In the genomic region with DNA sequence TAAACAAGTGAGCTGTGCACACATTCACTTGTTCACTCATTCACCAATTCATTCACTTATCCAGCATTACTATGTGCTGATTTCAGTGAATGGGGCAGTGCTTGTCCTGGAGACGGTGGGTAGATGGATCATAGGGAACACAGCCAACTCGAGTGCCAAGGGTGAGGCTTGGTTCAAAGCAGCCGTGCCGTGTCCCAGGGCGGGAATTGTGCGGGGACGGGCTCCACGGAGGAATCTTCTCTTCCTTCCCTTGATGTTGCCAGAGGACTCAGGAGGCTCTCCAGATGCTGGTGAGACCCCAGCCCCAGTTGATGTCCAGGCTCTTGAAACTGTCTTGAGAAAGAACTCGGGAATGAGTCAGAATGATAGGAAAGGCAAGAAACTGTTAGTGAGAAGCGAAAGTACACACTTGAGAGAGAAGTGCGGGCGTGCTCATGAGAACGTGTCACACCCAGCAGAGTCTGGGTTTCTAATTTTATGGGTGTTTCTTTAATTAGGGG, we compare ENCODE assay signal across 12 cellular contexts. TPM values are rescaled to one million over a fixed set of nuclear protein-coding genes. Genes with fewer than 3 reads are reported as not detected.
A peak's percentile ranks its signal among the peaks of the same experiment; 100 is the strongest.
DNase-seq lines count a peak whose midpoint lies in the region; ATAC-seq and TF ChIP-seq lines count a peak whose summit lies in the region.
"Had no signal": no experiment of that assay in that cellular context is flagged by ENCODE, and none has a peak within 500 bp of the region (broad histone marks: within the 10 kb centered on the region; RNA-seq: fewer than 3 reads in every experiment).

No MANE protein-coding gene starts in this region.

- no peak overlapping the region for H3K27ac Mint-ChIP-seq in WTC11
- H3K27ac Mint-ChIP-seq: type B pancreatic cell had no signal

- dilution Hi-C loops in mammary epithelial cell (cut with HindIII; ENCODE audit: low sequenced_read_pairs): no loop called here

- H3K4me2 ChIP-seq in mammary epithelial cell (ENCODE audit: insufficient read depth, low read depth, low read length): peak overlapping the region; percentile 39

- peak overlapping the region; percentile 78 for H2AFZ ChIP-seq in mammary epithelial cell (ENCODE audit: low read depth, low read length)

- peaks cover 9% of the 10 kb centered on the region for H3K9me3 Mint-ChIP-seq in WTC11
- H3K9me3 Mint-ChIP-seq: activated naive CD4-positive, alpha-beta T cell treated with anti-CD3 and anti-CD28 coated beads, Interleukin-2, amount 50 U/mL, for 24 hours; type B pancreatic cell had no signal

- ATAC-seq in heart right ventricle (peak in 5 of 8 donors; percentile 19 to 67 (median 58)), Right ventricle myocardium inferior (no peak), HG02973 (IDR thresholded peaks at IDR 0.05; ENCODE audit: unreplicated experiment) (peak; percentile 76), WTC11 (no peak)

- H3K27ac ChIP-seq in heart right ventricle: peak overlapping the region in 9 of 10 donors; percentile 59 to 86 (median 79)
- no peak overlapping the region for H3K27ac ChIP-seq in mammary epithelial cell (ENCODE audit: insufficient read depth, low read depth, low read length)
- no peak overlapping the region for H3K27ac ChIP-seq in vagina
- no peak overlapping the region for H3K27ac ChIP-seq in SJCRH30

- CTCF ChIA-PET in mammary epithelial cell (lab: Charles Lee; ENCODE audit: low non-redundant PET) (no interaction called here), WTC11 (lab: Charles Lee) (interaction anchor here (1.8 kb wide), 1 partner anchor 35 kb away, joined by 5 read pairs; no protein-coding TSS in a partner anchor)

- DNase-seq in heart right ventricle (no peak), Right ventricle myocardium inferior (ENCODE audit: missing footprints) (no peak), mammary epithelial cell (no peak), vagina (ENCODE audit: extremely low spot score in 2 of 2) (peak in 1 of 2 donors; percentile 61), SJCRH30 (no peak), NCI-H524 (lab: John Stamatoyannopoulos, UW) (no peak), WTC11 (ENCODE audit: low spot score) (no peak)
- DNase-seq: retina had no signal

- no peaks in the 10 kb centered on the region for H3K4me1 Mint-ChIP-seq in WTC11

- no TSS peak for BruUV-seq in mammary epithelial cell (replicated peaks; lab: Mats Ljungman, UMichigan)

- peak overlapping the region in 6 of 10 donors; percentile 9 to 29 (median 22) for H3K4me3 ChIP-seq in heart right ventricle
- no peak overlapping the region for H3K4me3 ChIP-seq in mammary epithelial cell (replicated peaks in 1 of 3; ENCODE audit: insufficient read depth in 1 of 3, low read depth in 2 of 3, low read length in 3 of 3)
- peak overlapping the region; percentile 3 to 15 for H3K4me3 ChIP-seq in vagina
- H3K4me3 ChIP-seq in SJCRH30: no peak overlapping the region

- H3K4me1 ChIP-seq in heart right ventricle: peaks cover 0 to 55% (median 28%) of the 10 kb centered on the region in 9 donors
- H3K4me1 ChIP-seq in mammary epithelial cell (ENCODE audit: insufficient read depth, low read length): peaks cover 44% of the 10 kb centered on the region
- peaks cover 21% of the 10 kb centered on the region for H3K4me1 ChIP-seq in vagina
- H3K4me1 ChIP-seq in SJCRH30: no peaks in the 10 kb centered on the region

- in situ Hi-C loops in mammary epithelial cell (cut with MboI; ENCODE audit: low sequenced_read_pairs in 2 of 2): no loop called here

- H3K79me2 ChIP-seq in mammary epithelial cell (ENCODE audit: insufficient read depth, low read length): no peaks in the 10 kb centered on the region

- no peak overlapping the region for H3K4me3 Mint-ChIP-seq in WTC11
- H3K4me3 Mint-ChIP-seq: activated naive CD4-positive, alpha-beta T cell treated with anti-CD3 and anti-CD28 coated beads, Interleukin-2, amount 50 U/mL, for 24 hours; type B pancreatic cell had no signal

- H3K9ac ChIP-seq in mammary epithelial cell (ENCODE audit: insufficient read depth, low read length): no peak overlapping the region

- H3K36me3 Mint-ChIP-seq in WTC11: peaks cover 4% of the 10 kb centered on the region
- H3K36me3 Mint-ChIP-seq: activated naive CD4-positive, alpha-beta T cell treated with anti-CD3 and anti-CD28 coated beads, Interleukin-2, amount 50 U/mL, for 24 hours; type B pancreatic cell had no signal

- H4K20me1 ChIP-seq in mammary epithelial cell (ENCODE audit: insufficient read depth, low read length): no peaks in the 10 kb centered on the region

- H3K36me3 ChIP-seq in heart right ventricle: no peaks in the 10 kb centered on the region
- no peaks in the 10 kb centered on the region for H3K36me3 ChIP-seq in mammary epithelial cell (ENCODE audit: insufficient read depth, low read length)
- no peaks in the 10 kb centered on the region for H3K36me3 ChIP-seq in vagina
- H3K36me3 ChIP-seq in SJCRH30: no peaks in the 10 kb centered on the region

- intact Hi-C loops in heart right ventricle (cut with DNase I) (no loop called here), Right ventricle myocardium inferior (cut with DNase I) (no loop called here), mammary epithelial cell (cut with micrococcal nuclease) (no loop called here), vagina (cut with DNase I) (no loop called here)

- peaks cover 6% of the 10 kb centered on the region for H3K27me3 Mint-ChIP-seq in WTC11 (ENCODE audit: low read depth)
- H3K27me3 Mint-ChIP-seq: activated naive CD4-positive, alpha-beta T cell treated with anti-CD3 and anti-CD28 coated beads, Interleukin-2, amount 50 U/mL, for 24 hours had no signal

- H3K27me3 ChIP-seq in heart right ventricle (no peaks in the 10 kb centered on the region), mammary epithelial cell (ENCODE audit: insufficient read depth, low read length) (no peaks in the 10 kb centered on the region), vagina (no peaks in the 10 kb centered on the region), SJCRH30 (no peaks in the 10 kb centered on the region)

- POLR2A ChIA-PET in WTC11 (lab: Charles Lee): no interaction called here

- no peaks in the 10 kb centered on the region for H3K9me3 ChIP-seq in heart right ventricle
- no peaks in the 10 kb centered on the region for H3K9me3 ChIP-seq in mammary epithelial cell (replicated peaks; ENCODE audit: insufficient read depth, low read length)
- no peaks in the 10 kb centered on the region for H3K9me3 ChIP-seq in vagina
- no peaks in the 10 kb centered on the region for H3K9me3 ChIP-seq in SJCRH30 (replicated peaks)

- TF ChIP-seq CTCF in heart right ventricle (IDR thresholded peaks at IDR 0.05) (no peak), mammary epithelial cell (conservative IDR thresholded peaks at IDR 0.05 in 1 of 2, IDR thresholded peaks at IDR 0.05 in 1 of 2; ENCODE audit: extremely low read depth in 1 of 2, insufficient read depth in 1 of 2, low read depth in 1 of 2, low read length in 2 of 2) (no peak), vagina (IDR thresholded peaks at IDR 0.05) (no peak), WTC11 (IDR thresholded peaks at IDR 0.05) (no peak)

- TF ChIP-seq POLR2A in vagina (IDR thresholded peaks at IDR 0.05): no peak

- 63% methylated on average over 13 of the region's 13 CpGs for WGBS in heart right ventricle, 2 donors
- WGBS in mammary epithelial cell (ENCODE audit: low coverage, missing lambda C conversion rate): 70% methylated on average over 10 of the region's 13 CpGs

TF ChIP-seq in WTC11, 78 proteins besides CTCF, POLR2A, EP300 and RAD21:
- TF ChIP-seq SMAD4 (CRISPR knock-in tag; IDR thresholded peaks at IDR 0.05) (no peak), NFE2L1 (CRISPR knock-in tag; IDR thresholded peaks at IDR 0.05) (no peak), GRHL2 (CRISPR knock-in tag; IDR thresholded peaks at IDR 0.05; ENCODE audit: insufficient replicate concordance, severe bottlenecking) (no peak), RORB (CRISPR knock-in tag; IDR thresholded peaks at IDR 0.05) (no peak), GABPB1 (CRISPR knock-in tag; IDR thresholded peaks at IDR 0.05) (no peak), ZNF671 (CRISPR knock-in tag; IDR thresholded peaks at IDR 0.05) (no peak)
- TF ChIP-seq, protein P1, sequence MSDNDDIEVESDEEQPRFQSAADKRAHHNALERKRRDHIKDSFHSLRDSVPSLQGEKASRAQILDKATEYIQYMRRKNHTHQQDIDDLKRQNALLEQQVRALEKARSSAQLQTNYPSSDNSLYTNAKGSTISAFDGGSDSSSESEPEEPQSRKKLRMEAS (CRISPR knock-in tag; IDR thresholded peaks at IDR 0.05): no peak
- TF ChIP-seq, protein P2, sequence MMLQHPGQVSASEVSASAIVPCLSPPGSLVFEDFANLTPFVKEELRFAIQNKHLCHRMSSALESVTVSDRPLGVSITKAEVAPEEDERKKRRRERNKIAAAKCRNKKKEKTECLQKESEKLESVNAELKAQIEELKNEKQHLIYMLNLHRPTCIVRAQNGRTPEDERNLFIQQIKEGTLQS (CRISPR knock-in tag; conservative IDR thresholded peaks at IDR 0.05): no peak

RNA-seq across cellular contexts. Expression of a gene that starts 3.0 kb away (rescaled TPM):
- total RNA-seq in heart right ventricle: not detected
- not detected for polyA plus RNA-seq in heart right ventricle
- total RNA-seq in Right ventricle myocardium inferior: not detected
- total RNA-seq in mammary epithelial cell: under 1 TPM in 1 of 2 donors, not detected in 1; under 0.01 TPM
- polyA plus RNA-seq in mammary epithelial cell: 0.02 TPM
- polyA minus RNA-seq in mammary epithelial cell: not detected
- not detected for total RNA-seq in vagina
- not detected in 2 replicates for total RNA-seq in SJCRH30 (2014; rRNA removed; shearing (Covaris generic))
- total RNA-seq in WTC11 (2021): 0.04 to 0.09 TPM in 2 of 3 replicates, not detected in the other
- total RNA-seq: RPMI7951 had no signal

Comparison
In these comparisons a context has a peak if more than half of its experiments do, and no peak if none do; other contexts are left out.
1. ATAC-seq: peak in heart right ventricle (5 of 8) and HG02973 (single experiment); none in Right ventricle myocardium inferior (single experiment) and WTC11 (single experiment).
2. H3K27ac ChIP-seq: peak in heart right ventricle (9 of 10); none in mammary epithelial cell (single experiment), vagina (single experiment) and SJCRH30 (single experiment).
3. H3K4me3 ChIP-seq: peak in heart right ventricle (6 of 10) and vagina (2 of 2); none in mammary epithelial cell (0 of 3) and SJCRH30 (single experiment).